ENCODE assay signal across 8 cellular contexts in genomic region chrX:24494544-24495113, GRCh38. TPM values are rescaled to one million over a fixed set of nuclear protein-coding genes. Genes with fewer than 3 reads are reported as not detected.
DNase-seq lines count a peak whose midpoint lies in the region; ATAC-seq, FAIRE-seq and TF ChIP-seq lines count a peak whose summit lies in the region.

No MANE protein-coding gene starts in this region.

- FAIRE-seq in H54 (lab: Jason Lieb, UNC), result no peak

- peaks cover 27% of the 10 kb centered on the region for H3K4me1 Mint-ChIP-seq in T-helper 1 cell treated with Interleukin-12 subunit alpha and Interleukin-12 subunit beta and Interleukin-4 antibody, amounts not matched to agents 30 μg/mL and 1 μg/mL, for 36 hours (ENCODE audit: low read depth)
- peaks cover 13 to 20% of the 10 kb centered on the region in 2 donors for H3K4me1 Mint-ChIP-seq in natural killer cell treated with Interleukin-12 subunit alpha and Interleukin-12 subunit beta and Interleukin-15 and Interleukin-18, amount 100 ng/mL, for 72 hours (ENCODE audit: low read depth in 2 of 2)

- H3K9ac ChIP-seq in endocrine pancreas (ENCODE audit: control insufficient read depth, insufficient read depth, low read length), result no peak overlapping the region

- no peaks in the 10 kb centered on the region for H3K9me3 ChIP-seq in endocrine pancreas (ENCODE audit: control insufficient read depth, low read length)

- no peaks in the 10 kb centered on the region for H3K27me3 Mint-ChIP-seq in T-helper 1 cell treated with Interleukin-12 subunit alpha and Interleukin-12 subunit beta and Interleukin-4 antibody, amounts not matched to agents 30 μg/mL and 1 μg/mL, for 36 hours (ENCODE audit: low read depth)
- peaks cover 0 to 2% of the 10 kb centered on the region in 2 donors for H3K27me3 Mint-ChIP-seq in natural killer cell treated with Interleukin-12 subunit alpha and Interleukin-12 subunit beta and Interleukin-15 and Interleukin-18, amount 100 ng/mL, for 72 hours

- H3K27me3 ChIP-seq in endocrine pancreas (ENCODE audit: control insufficient read depth, insufficient read depth, low read length), result no peaks in the 10 kb centered on the region

- DNase-seq in T-helper 1 cell (no peak), NCI-H510A treated with DMSO at 0.1 percent for 48 hours (lab: John Stamatoyannopoulos, UW) (peak; percentile 54), caudate nucleus (lab: John Stamatoyannopoulos, UW) (no peak), H54 (ENCODE audit: insufficient read length, low spot score) (no peak)
- DNase-seq in natural killer cell treated with Interleukin-12 subunit alpha and Interleukin-12 subunit beta and Interleukin-15 and Interleukin-18, amount 100 ng/mL, for 72 hours (ENCODE audit: low spot score), result no peak

- no peak overlapping the region for H3K4me3 Mint-ChIP-seq in T-helper 1 cell treated with Interleukin-12 subunit alpha and Interleukin-12 subunit beta and Interleukin-4 antibody, amounts not matched to agents 30 μg/mL and 1 μg/mL, for 36 hours
- H3K4me3 Mint-ChIP-seq in natural killer cell treated with Interleukin-12 subunit alpha and Interleukin-12 subunit beta and Interleukin-15 and Interleukin-18, amount 100 ng/mL, for 72 hours, result peak overlapping the region; percentile 20

- no peak for ATAC-seq in natural killer cell treated with Interleukin-12 subunit alpha and Interleukin-12 subunit beta and Interleukin-15 and Interleukin-18, amount 100 ng/mL, for 72 hours
- ATAC-seq in GM18520 (IDR thresholded peaks at IDR 0.05; ENCODE audit: unreplicated experiment), result no peak

- H3K4me1 ChIP-seq in endocrine pancreas (ENCODE audit: control insufficient read depth, insufficient read depth, low read length), result peaks cover 17% of the 10 kb centered on the region

- H3K36me3 ChIP-seq in endocrine pancreas (ENCODE audit: control insufficient read depth, insufficient read depth, low read length), result no peaks in the 10 kb centered on the region

- no peaks in the 10 kb centered on the region for H3K9me3 Mint-ChIP-seq in T-helper 1 cell treated with Interleukin-12 subunit alpha and Interleukin-12 subunit beta and Interleukin-4 antibody, amounts not matched to agents 30 μg/mL and 1 μg/mL, for 36 hours
- no peaks in the 10 kb centered on the region for H3K9me3 Mint-ChIP-seq in natural killer cell treated with Interleukin-12 subunit alpha and Interleukin-12 subunit beta and Interleukin-15 and Interleukin-18, amount 100 ng/mL, for 72 hours

- peaks cover 6% of the 10 kb centered on the region for H3K36me3 Mint-ChIP-seq in T-helper 1 cell treated with Interleukin-12 subunit alpha and Interleukin-12 subunit beta and Interleukin-4 antibody, amounts not matched to agents 30 μg/mL and 1 μg/mL, for 36 hours (ENCODE audit: low read depth)
- no peaks in the 10 kb centered on the region for H3K36me3 Mint-ChIP-seq in natural killer cell treated with Interleukin-12 subunit alpha and Interleukin-12 subunit beta and Interleukin-15 and Interleukin-18, amount 100 ng/mL, for 72 hours

- H3K27ac Mint-ChIP-seq in T-helper 1 cell treated with Interleukin-12 subunit alpha and Interleukin-12 subunit beta and Interleukin-4 antibody, amounts not matched to agents 30 μg/mL and 1 μg/mL, for 36 hours, result peak overlapping the region; percentile 68
- peak overlapping the region; percentile 27 to 50 for H3K27ac Mint-ChIP-seq in natural killer cell treated with Interleukin-12 subunit alpha and Interleukin-12 subunit beta and Interleukin-15 and Interleukin-18, amount 100 ng/mL, for 72 hours

- no peak for TF ChIP-seq POLR2A in H54 (IDR thresholded peaks at IDR 0.05; ENCODE audit: low read depth, low read length)

- peak overlapping the region; percentile 22 for H3K4me3 ChIP-seq in endocrine pancreas (ENCODE audit: control insufficient read depth, insufficient read depth, low read length)

- no peak overlapping the region for H3K27ac ChIP-seq in caudate nucleus (ENCODE audit: low read depth, low read length)

RNA-seq across cellular contexts. Expression of gene PDK3, which starts 29.5 kb away (rescaled TPM):
- 10 to 100 TPM; 21.8 to 37.6 TPM for total RNA-seq in natural killer cell treated with Interleukin-12 subunit alpha and Interleukin-12 subunit beta and Interleukin-15 and Interleukin-18, amount 100 ng/mL, for 72 hours
